1 cellular context compared by ENCODE assay signal in genomic region chr5:175129121-175129520, GRCh38.
TF ChIP-seq lines count a peak whose summit lies in the region.

No MANE protein-coding gene starts in this region.

TF ChIP-seq in K562, 482 proteins besides CTCF, POLR2A, EP300 and RAD21 (continued from another document and continues in another):
- TF ChIP-seq ZNF23 (CRISPR knock-in tag; IDR thresholded peaks at IDR 0.05) (no peak), MYNN (IDR thresholded peaks at IDR 0.05) (no peak), MYNN (CRISPR knock-in tag; IDR thresholded peaks at IDR 0.05) (no peak), SMARCA4 (IDR thresholded peaks at IDR 0.05) (peak; percentile 88), KDM2B (CRISPR knock-in tag; IDR thresholded peaks at IDR 0.05) (no peak), PHTF2 (CRISPR knock-in tag; IDR thresholded peaks at IDR 0.05) (no peak), HMGN3 (IDR thresholded peaks at IDR 0.05; ENCODE audit: borderline replicate concordance, extremely low read depth, insufficient read length, low read depth, low read length) (peak; percentile 43), ZNF644 (tag; IDR thresholded peaks at IDR 0.05; ENCODE audit: low read depth) (no peak), U2AF1 (optimal IDR thresholded peaks at IDR 0.05; ENCODE audit: low read depth, low read length) (no peak), ZNF24 (IDR thresholded peaks at IDR 0.05) (no peak), TAL1 (IDR thresholded peaks at IDR 0.05) (peak; percentile 95), SMARCC2 (IDR thresholded peaks at IDR 0.05; ENCODE audit: low read depth) (peak; percentile 60), ESRRB (CRISPR knock-in tag; IDR thresholded peaks at IDR 0.05; ENCODE audit: borderline replicate concordance) (no peak), ZNF431 (CRISPR knock-in tag; IDR thresholded peaks at IDR 0.05) (no peak), ZNF449 (CRISPR knock-in tag; IDR thresholded peaks at IDR 0.05) (no peak), DPF2 (IDR thresholded peaks at IDR 0.05) (peak; percentile 86), CHD2 (IDR thresholded peaks at IDR 0.05; ENCODE audit: low read depth, low read length) (no peak), HIVEP1 (CRISPR knock-in tag; IDR thresholded peaks at IDR 0.05) (no peak), ZEB2 (IDR thresholded peaks at IDR 0.05) (0 out of 2 replicates have a peak, but pooled peaks have one; percentile 30), ELK3 (CRISPR knock-in tag; IDR thresholded peaks at IDR 0.05) (no peak), YBX1 (IDR thresholded peaks at IDR 0.05) (no peak), BRD9 (IDR thresholded peaks at IDR 0.05; ENCODE audit: low read depth, partially characterized antibody) (no peak), C11orf30 (IDR thresholded peaks at IDR 0.05; ENCODE audit: low read depth) (no peak), SMAD3 (CRISPR knock-in tag; conservative IDR thresholded peaks at IDR 0.05) (0 out of 2 replicates have a peak, but pooled peaks have one; percentile 18), ELF4 (CRISPR knock-in tag; IDR thresholded peaks at IDR 0.05) (0 out of 2 replicates have a peak, but pooled peaks have one; percentile 59), BCOR (IDR thresholded peaks at IDR 0.05) (no peak), FOXK1 (CRISPR knock-in tag; IDR thresholded peaks at IDR 0.05; ENCODE audit: borderline replicate concordance) (no peak), TAF9B (IDR thresholded peaks at IDR 0.05; ENCODE audit: partially characterized antibody) (no peak), L3MBTL2 (IDR thresholded peaks at IDR 0.05) (no peak), ZBTB43 (CRISPR knock-in tag; IDR thresholded peaks at IDR 0.05) (no peak), KLF6 (CRISPR knock-in tag; IDR thresholded peaks at IDR 0.05; ENCODE audit: borderline replicate concordance) (no peak), ZNF780A (CRISPR knock-in tag; IDR thresholded peaks at IDR 0.05) (no peak), TAF1 (IDR thresholded peaks at IDR 0.05; ENCODE audit: control insufficient read depth, extremely low read depth, insufficient read depth, low read length, severe bottlenecking) (no peak), ZKSCAN1 (IDR thresholded peaks at IDR 0.05; ENCODE audit: low read depth, low read length) (no peak), PTBP1 (IDR thresholded peaks at IDR 0.05; ENCODE audit: low read depth, low read length) (no peak), ZBTB17 (CRISPR knock-in tag; IDR thresholded peaks at IDR 0.05) (no peak), AFF1 (IDR thresholded peaks at IDR 0.05; ENCODE audit: low read depth in 1 of 2, partially characterized antibody in 2 of 2) (no peak), TRIM24 (IDR thresholded peaks at IDR 0.05) (peak in 1 of 2 experiments; percentile 56; a peak in 2 of 4 replicates), POLR2AphosphoS5 (IDR thresholded peaks at IDR 0.05; ENCODE audit: control insufficient read depth, insufficient read depth, low read depth, low read length) (peak; percentile 22; the same call in 1 of the 2 replicates), MYBL2 (IDR thresholded peaks at IDR 0.05; ENCODE audit: low read depth) (no peak), MYBL2 (CRISPR knock-in tag; IDR thresholded peaks at IDR 0.05; ENCODE audit: borderline replicate concordance) (no peak), BMI1 (IDR thresholded peaks at IDR 0.05; ENCODE audit: low read length) (no peak), ZBED1 (IDR thresholded peaks at IDR 0.05) (no peak), NCOR1 (IDR thresholded peaks at IDR 0.05) (peak; percentile 77), ZNF133 (CRISPR knock-in tag; IDR thresholded peaks at IDR 0.05) (no peak), FOXK2 (conservative IDR thresholded peaks at IDR 0.05 in 1 of 2, IDR thresholded peaks at IDR 0.05 in 1 of 2; ENCODE audit: low read depth in 2 of 2) (0 out of 4 replicates have a peak, but pooled peaks have one; percentile 13 to 32), ETV1 (tag; conservative IDR thresholded peaks at IDR 0.05; ENCODE audit: low read depth) (no peak), PML (IDR thresholded peaks at IDR 0.05; ENCODE audit: low read length) (peak; percentile 74), FOXJ2 (tag; IDR thresholded peaks at IDR 0.05) (peak; percentile 92), TRIM28 (IDR thresholded peaks at IDR 0.05) (no peak), FUS (optimal IDR thresholded peaks at IDR 0.05; ENCODE audit: low read depth, low read length) (no peak), ZNF766 (CRISPR knock-in tag; conservative IDR thresholded peaks at IDR 0.05) (no peak), E2F5 (CRISPR knock-in tag; IDR thresholded peaks at IDR 0.05) (no peak), ZNF445 (CRISPR knock-in tag; IDR thresholded peaks at IDR 0.05; ENCODE audit: low read depth) (no peak), NBN (IDR thresholded peaks at IDR 0.05; ENCODE audit: low read depth) (no peak), HDAC2 (IDR thresholded peaks at IDR 0.05) (peak; percentile 54; the same call in 1 of the 2 replicates), EHMT2 (IDR thresholded peaks at IDR 0.05) (no peak), CGGBP1 (CRISPR knock-in tag; IDR thresholded peaks at IDR 0.05) (no peak), MAFK (IDR thresholded peaks at IDR 0.05; ENCODE audit: low read length) (no peak)
- TF ChIP-seq, protein P1, sequence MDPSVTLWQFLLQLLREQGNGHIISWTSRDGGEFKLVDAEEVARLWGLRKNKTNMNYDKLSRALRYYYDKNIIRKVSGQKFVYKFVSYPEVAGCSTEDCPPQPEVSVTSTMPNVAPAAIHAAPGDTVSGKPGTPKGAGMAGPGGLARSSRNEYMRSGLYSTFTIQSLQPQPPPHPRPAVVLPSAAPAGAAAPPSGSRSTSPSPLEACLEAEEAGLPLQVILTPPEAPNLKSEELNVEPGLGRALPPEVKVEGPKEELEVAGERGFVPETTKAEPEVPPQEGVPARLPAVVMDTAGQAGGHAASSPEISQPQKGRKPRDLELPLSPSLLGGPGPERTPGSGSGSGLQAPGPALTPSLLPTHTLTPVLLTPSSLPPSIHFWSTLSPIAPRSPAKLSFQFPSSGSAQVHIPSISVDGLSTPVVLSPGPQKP (CRISPR knock-in tag; IDR thresholded peaks at IDR 0.05): no peak
- TF ChIP-seq, protein P2, sequence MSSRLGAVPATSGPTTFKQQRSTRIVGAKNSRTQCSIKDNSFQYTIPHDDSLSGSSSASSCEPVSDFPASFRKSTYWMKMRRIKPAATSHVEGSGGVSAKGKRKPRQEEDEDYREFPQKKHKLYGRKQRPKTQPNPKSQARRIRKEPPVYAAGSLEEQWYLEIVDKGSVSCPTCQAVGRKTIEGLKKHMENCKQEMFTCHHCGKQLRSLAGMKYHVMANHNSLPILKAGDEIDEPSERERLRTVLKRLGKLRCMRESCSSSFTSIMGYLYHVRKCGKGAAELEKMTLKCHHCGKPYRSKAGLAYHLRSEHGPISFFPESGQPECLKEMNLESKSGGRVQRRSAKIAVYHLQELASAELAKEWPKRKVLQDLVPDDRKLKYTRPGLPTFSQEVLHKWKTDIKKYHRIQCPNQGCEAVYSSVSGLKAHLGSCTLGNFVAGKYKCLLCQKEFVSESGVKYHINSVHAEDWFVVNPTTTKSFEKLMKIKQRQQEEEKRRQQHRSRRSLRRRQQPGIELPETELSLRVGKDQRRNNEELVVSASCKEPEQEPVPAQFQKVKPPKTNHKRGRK (tag; IDR thresholded peaks at IDR 0.05): no peak
- TF ChIP-seq, protein P3, sequence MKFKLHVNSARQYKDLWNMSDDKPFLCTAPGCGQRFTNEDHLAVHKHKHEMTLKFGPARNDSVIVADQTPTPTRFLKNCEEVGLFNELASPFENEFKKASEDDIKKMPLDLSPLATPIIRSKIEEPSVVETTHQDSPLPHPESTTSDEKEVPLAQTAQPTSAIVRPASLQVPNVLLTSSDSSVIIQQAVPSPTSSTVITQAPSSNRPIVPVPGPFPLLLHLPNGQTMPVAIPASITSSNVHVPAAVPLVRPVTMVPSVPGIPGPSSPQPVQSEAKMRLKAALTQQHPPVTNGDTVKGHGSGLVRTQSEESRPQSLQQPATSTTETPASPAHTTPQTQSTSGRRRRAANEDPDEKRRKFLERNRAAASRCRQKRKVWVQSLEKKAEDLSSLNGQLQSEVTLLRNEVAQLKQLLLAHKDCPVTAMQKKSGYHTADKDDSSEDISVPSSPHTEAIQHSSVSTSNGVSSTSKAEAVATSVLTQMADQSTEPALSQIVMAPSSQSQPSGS (CRISPR knock-in tag; IDR thresholded peaks at IDR 0.05): no peak
- TF ChIP-seq, protein P4, sequence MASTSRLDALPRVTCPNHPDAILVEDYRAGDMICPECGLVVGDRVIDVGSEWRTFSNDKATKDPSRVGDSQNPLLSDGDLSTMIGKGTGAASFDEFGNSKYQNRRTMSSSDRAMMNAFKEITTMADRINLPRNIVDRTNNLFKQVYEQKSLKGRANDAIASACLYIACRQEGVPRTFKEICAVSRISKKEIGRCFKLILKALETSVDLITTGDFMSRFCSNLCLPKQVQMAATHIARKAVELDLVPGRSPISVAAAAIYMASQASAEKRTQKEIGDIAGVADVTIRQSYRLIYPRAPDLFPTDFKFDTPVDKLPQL (IDR thresholded peaks at IDR 0.05; ENCODE audit: extremely low read depth, insufficient read length): no peak
